Comparison of ENCODE assay signal across 13 cellular contexts in genomic region chr11:45937916-45938315, GRCh38. TPM values are rescaled to one million over a fixed set of nuclear protein-coding genes. Genes with fewer than 3 reads are reported as not detected.
DNase-seq lines count a peak whose midpoint lies in the region; ATAC-seq and TF ChIP-seq lines count a peak whose summit lies in the region.
"Had no signal": no experiment of that assay in that cellular context is flagged by ENCODE, and none has a peak within 500 bp of the region (broad histone marks: within the 10 kb centered on the region; RNA-seq: fewer than 3 reads in every experiment).

No MANE protein-coding gene starts in this region.

- no peaks in the 10 kb centered on the region; the same call in 1 of the 2 replicates for H4K20me1 ChIP-seq in GM23338 (replicated peaks; ENCODE audit: insufficient read depth)
- H4K20me1 ChIP-seq in OCI-LY3 (ENCODE audit: insufficient read depth, low read length): no peaks in the 10 kb centered on the region

- peak overlapping the region; percentile 79; the same call in 1 of the 2 replicates for H3K27ac ChIP-seq in GM23338 (ENCODE audit: low read depth)
- H3K27ac ChIP-seq in OCI-LY3 (ENCODE audit: low read length): no peak overlapping the region
- H3K27ac ChIP-seq in esophagus muscularis mucosa (replicated peaks in 1 of 4): no peak overlapping the region

- H3K4me3 ChIP-seq in GM23338 (no peak overlapping the region), OCI-LY3 (ENCODE audit: low read length) (peak overlapping the region; percentile 49), esophagus muscularis mucosa (no peak overlapping the region)
- H3K4me3 ChIP-seq: GM12878 had no signal

- H3K4me3 Mint-ChIP-seq in GM23338: no peak overlapping the region
- no peak overlapping the region for H3K4me3 Mint-ChIP-seq in activated CD4-positive, alpha-beta T cell treated with anti-CD3 and anti-CD28 coated beads, Interleukin-2, amount 10 ng/mL, durations not matched to agents 24 days and 14 days
- H3K4me3 Mint-ChIP-seq: HFFc6 had no signal

- H3K9ac ChIP-seq in OCI-LY3 (ENCODE audit: low read length): no peak overlapping the region

- H3K9me3 ChIP-seq in OCI-LY3 (ENCODE audit: insufficient read depth, low read length): no peaks in the 10 kb centered on the region
- H3K9me3 ChIP-seq in esophagus muscularis mucosa: no peaks in the 10 kb centered on the region

- no peak for TF ChIP-seq EP300 in esophagus muscularis mucosa (IDR thresholded peaks at IDR 0.05)

- no peak for TF ChIP-seq CTCF in GM23338 (conservative IDR thresholded peaks at IDR 0.05; ENCODE audit: low read depth in 2 of 2)
- no peak for TF ChIP-seq CTCF in OCI-LY3 (IDR thresholded peaks at IDR 0.05; ENCODE audit: low read depth, low read length)
- TF ChIP-seq CTCF in esophagus muscularis mucosa (IDR thresholded peaks at IDR 0.05): no peak

- peak; percentile 62 for ATAC-seq in GM23338
- ATAC-seq: HepG2 had no signal

- peaks cover 11% of the 10 kb centered on the region; the same call in 1 of the 2 replicates for H3K36me3 ChIP-seq in GM23338 (ENCODE audit: insufficient read depth)
- H3K36me3 ChIP-seq in OCI-LY3 (replicated peaks; ENCODE audit: low read depth, low read length): peaks cover 26% of the 10 kb centered on the region
- H3K36me3 ChIP-seq in esophagus muscularis mucosa: peaks cover 44 to 77% (median 67%) of the 10 kb centered on the region in 4 donors

- no peaks in the 10 kb centered on the region for H3K27me3 ChIP-seq in GM23338 (ENCODE audit: insufficient read depth)
- no peaks in the 10 kb centered on the region for H3K27me3 ChIP-seq in OCI-LY3 (ENCODE audit: low read depth, low read length)
- no peaks in the 10 kb centered on the region for H3K27me3 ChIP-seq in esophagus muscularis mucosa

- H3K79me2 ChIP-seq in GM23338 (replicated peaks; ENCODE audit: insufficient read depth) (0 out of 2 replicates have a peak, but pooled peaks cover 2% of the 10 kb centered on the region), OCI-LY3 (ENCODE audit: low read length) (peaks cover 2% of the 10 kb centered on the region; the same call in 1 of the 2 replicates)

- TF ChIP-seq POLR2A in esophagus muscularis mucosa (IDR thresholded peaks at IDR 0.05; ENCODE audit: low read depth): no peak

- no peaks in the 10 kb centered on the region for H3K9me3 Mint-ChIP-seq in GM23338
- no peaks in the 10 kb centered on the region for H3K9me3 Mint-ChIP-seq in activated CD4-positive, alpha-beta T cell treated with anti-CD3 and anti-CD28 coated beads, Interleukin-2, amount 10 ng/mL, durations not matched to agents 24 days and 14 days
- H3K9me3 Mint-ChIP-seq: HFFc6 had no signal

- 88% methylated on average over 10 of the region's 10 CpGs for WGBS in esophagus muscularis mucosa

- 0 out of 2 replicates have a peak, but pooled peaks cover 3% of the 10 kb centered on the region for H3F3A ChIP-seq in GM23338 (replicated peaks; ENCODE audit: low read depth)

- no peaks in the 10 kb centered on the region for H3K9me2 ChIP-seq in GM23338 (ENCODE audit: insufficient read depth)

- H3K4me1 Mint-ChIP-seq in GM23338: peaks cover 16% of the 10 kb centered on the region; the same call in 2 of the 3 replicates
- no peaks in the 10 kb centered on the region for H3K4me1 Mint-ChIP-seq in activated CD4-positive, alpha-beta T cell treated with anti-CD3 and anti-CD28 coated beads, Interleukin-2, amount 10 ng/mL, durations not matched to agents 24 days and 14 days

- H3K27me3 Mint-ChIP-seq in GM23338 (ENCODE audit: insufficient read depth, low read depth, poor library complexity): peaks cover 1% of the 10 kb centered on the region
- no peaks in the 10 kb centered on the region for H3K27me3 Mint-ChIP-seq in activated CD4-positive, alpha-beta T cell treated with anti-CD3 and anti-CD28 coated beads, Interleukin-2, amount 10 ng/mL, durations not matched to agents 24 days and 14 days

- DNase-seq in GM23338 (ENCODE audit: low spot score): peak; percentile 42
- DNase-seq in esophagus muscularis mucosa (ENCODE audit: extremely low spot score): peak; percentile 12
- DNase-seq in NCI-H187 treated with DMSO at 0.1 percent for 48 hours (lab: John Stamatoyannopoulos, UW): no peak
- DNase-seq in Ammon's horn (ENCODE audit: low spot score): no peak
- DNase-seq in head of caudate nucleus: no peak
- DNase-seq in activated CD4-positive, alpha-beta T cell treated with anti-CD3 and anti-CD28 coated beads, Interleukin-2, amount 10 ng/mL, durations not matched to agents 24 days and 14 days: no peak
- DNase-seq: GOT3, HCEC 1CT, HFFc6 had no signal

- intact Hi-C loops in esophagus muscularis mucosa (cut with DNase I): no loop called here
- intact Hi-C loops in head of caudate nucleus (cut with DNase I): no loop called here
- intact Hi-C loops in activated CD4-positive, alpha-beta T cell treated with anti-CD3 and anti-CD28 coated beads, Interleukin-2, amount 10 ng/mL, durations not matched to agents 24 days and 14 days (cut with micrococcal nuclease): no loop called here

- H3K36me3 Mint-ChIP-seq in GM23338 (ENCODE audit: low read depth): peaks cover 10% of the 10 kb centered on the region
- peaks cover 13% of the 10 kb centered on the region for H3K36me3 Mint-ChIP-seq in activated CD4-positive, alpha-beta T cell treated with anti-CD3 and anti-CD28 coated beads, Interleukin-2, amount 10 ng/mL, durations not matched to agents 24 days and 14 days (ENCODE audit: low read depth)

- H3K27ac Mint-ChIP-seq in GM23338: no peak overlapping the region
- H3K27ac Mint-ChIP-seq in activated CD4-positive, alpha-beta T cell treated with anti-CD3 and anti-CD28 coated beads, Interleukin-2, amount 10 ng/mL, durations not matched to agents 24 days and 14 days: no peak overlapping the region
- H3K27ac Mint-ChIP-seq: HFFc6 had no signal

- H3K4me1 ChIP-seq in GM23338 (ENCODE audit: insufficient read depth): no peaks in the 10 kb centered on the region; the same call in 1 of the 2 replicates
- peaks cover 92% of the 10 kb centered on the region for H3K4me1 ChIP-seq in OCI-LY3 (ENCODE audit: low read length)
- H3K4me1 ChIP-seq in esophagus muscularis mucosa: no peaks in the 10 kb centered on the region

- no peak overlapping the region for H3K4me2 ChIP-seq in GM23338
- H3K4me2 ChIP-seq in OCI-LY3 (ENCODE audit: low read length): peak overlapping the region; percentile 71

- no peak overlapping the region for H2AFZ ChIP-seq in GM23338
- H2AFZ ChIP-seq in OCI-LY3 (ENCODE audit: low read depth, low read length): no peak overlapping the region

TF ChIP-seq in GM23338, 12 proteins besides CTCF, POLR2A, EP300 and RAD21 (continues in another document):
- TF ChIP-seq POLR2AphosphoS5 (IDR thresholded peaks at IDR 0.05; ENCODE audit: low read depth): no peak
- TF ChIP-seq ZNF114 (CRISPR knock-in tag; IDR thresholded peaks at IDR 0.05): no peak
- TF ChIP-seq CREB1 (CRISPR knock-in tag; IDR thresholded peaks at IDR 0.05; ENCODE audit: low read depth): no peak
- TF ChIP-seq EZH2 (IDR thresholded peaks at IDR 0.05; ENCODE audit: low read depth, unreplicated experiment): no peak
- TF ChIP-seq ETS1 (IDR thresholded peaks at IDR 0.05): no peak
- no peak for TF ChIP-seq STAT1 (IDR thresholded peaks at IDR 0.05; ENCODE audit: unreplicated experiment)
- no peak for TF ChIP-seq ZNF331 (CRISPR knock-in tag; IDR thresholded peaks at IDR 0.05; ENCODE audit: low read depth)
- TF ChIP-seq JUNB (IDR thresholded peaks at IDR 0.05; ENCODE audit: unreplicated experiment): no peak
- no peak for TF ChIP-seq EZH2phosphoT487 (IDR thresholded peaks at IDR 0.05; ENCODE audit: unreplicated experiment)

RNA-seq across cellular contexts. Expression of gene LARGE2, which starts 15.5 kb away (rescaled TPM):
- 74.5 and 107 TPM in 2 replicates for total RNA-seq in GM23338 (2014; rRNA removed; shearing (Covaris generic))
- polyA plus RNA-seq in GM23338 (2016; fragmentation: Nextera tagmentation; extraction: Ambion mirVana): 89.8 and 97.8 TPM in 2 replicates
- under 1 TPM in 1 of 4 donors, not detected in 3; 0.17 TPM for total RNA-seq in esophagus muscularis mucosa
- total RNA-seq in activated CD4-positive, alpha-beta T cell treated with anti-CD3 and anti-CD28 coated beads, Interleukin-2, amount 10 ng/mL, durations not matched to agents 24 days and 14 days: not detected in 2 replicates
- total RNA-seq: G401, HFFc6 had no signal

RNA-seq across cellular contexts. Expression of gene PEX16, which starts 20.2 kb away (rescaled TPM):
- total RNA-seq in GM23338 (2014; rRNA removed; shearing (Covaris generic)): 22.4 and 34.1 TPM in 2 replicates
- polyA plus RNA-seq in GM23338 (2016; fragmentation: Nextera tagmentation; extraction: Ambion mirVana): 23.3 and 27.6 TPM in 2 replicates
- total RNA-seq in esophagus muscularis mucosa: 10 to 100 TPM; 15.4 to 32.2 (median 23.2) TPM
- total RNA-seq in activated CD4-positive, alpha-beta T cell treated with anti-CD3 and anti-CD28 coated beads, Interleukin-2, amount 10 ng/mL, durations not matched to agents 24 days and 14 days: 31.3 and 34.8 TPM in 2 replicates

RNA-seq across cellular contexts. Expression of gene FREY1, which starts 30.8 kb away (rescaled TPM):
- 1.1 TPM in 1 of 2 replicates, not detected in the other for total RNA-seq in GM23338 (2014; rRNA removed; shearing (Covaris generic))
- polyA plus RNA-seq in GM23338 (2016; fragmentation: Nextera tagmentation; extraction: Ambion mirVana): not detected in 2 replicates
- 1 to 10 TPM in 3 of 4 donors, under 1 TPM in 1; 0.65 to 3.7 (median 1.4) TPM for total RNA-seq in esophagus muscularis mucosa
- 1.8 and 2.0 TPM in 2 replicates for total RNA-seq in activated CD4-positive, alpha-beta T cell treated with anti-CD3 and anti-CD28 coated beads, Interleukin-2, amount 10 ng/mL, durations not matched to agents 24 days and 14 days

RNA-seq across cellular contexts. Expression of gene MAPK8IP1, which starts 52.5 kb away (rescaled TPM):
- total RNA-seq in GM23338 (2014; rRNA removed; shearing (Covaris generic)): 34.1 and 39.4 TPM in 2 replicates
- 5.9 and 6.8 TPM in 2 replicates for polyA plus RNA-seq in GM23338 (2016; fragmentation: Nextera tagmentation; extraction: Ambion mirVana)
- total RNA-seq in esophagus muscularis mucosa: 10 to 100 TPM in 3 of 4 donors, 1 to 10 TPM in 1; 7.5 to 20.6 (median 16.1) TPM
- total RNA-seq in activated CD4-positive, alpha-beta T cell treated with anti-CD3 and anti-CD28 coated beads, Interleukin-2, amount 10 ng/mL, durations not matched to agents 24 days and 14 days: 0.49 and 0.83 TPM in 2 replicates

Comparison
In these comparisons a context has a peak if more than half of its experiments do, and no peak if none do; other contexts are left out.
1. DNase-seq: peak in GM23338 (single experiment) and esophagus muscularis mucosa (single experiment); none in NCI-H187 treated with DMSO at 0.1 percent for 48 hours (single experiment), Ammon's horn (single experiment), head of caudate nucleus (0 of 42) and activated CD4-positive, alpha-beta T cell treated with anti-CD3 and anti-CD28 coated beads, Interleukin-2, amount 10 ng/mL, durations not matched to agents 24 days and 14 days (single experiment).
2. RNA of gene LARGE2, which starts 15.5 kb away (total RNA-seq): 74.5 to 107 TPM in GM23338; not detected in activated CD4-positive, alpha-beta T cell treated with anti-CD3 and anti-CD28 coated beads, Interleukin-2, amount 10 ng/mL, durations not matched to agents 24 days and 14 days and 0.17 TPM in esophagus muscularis mucosa; every median in the first group is over 10 times any median in the second.